In the genomic region with DNA sequence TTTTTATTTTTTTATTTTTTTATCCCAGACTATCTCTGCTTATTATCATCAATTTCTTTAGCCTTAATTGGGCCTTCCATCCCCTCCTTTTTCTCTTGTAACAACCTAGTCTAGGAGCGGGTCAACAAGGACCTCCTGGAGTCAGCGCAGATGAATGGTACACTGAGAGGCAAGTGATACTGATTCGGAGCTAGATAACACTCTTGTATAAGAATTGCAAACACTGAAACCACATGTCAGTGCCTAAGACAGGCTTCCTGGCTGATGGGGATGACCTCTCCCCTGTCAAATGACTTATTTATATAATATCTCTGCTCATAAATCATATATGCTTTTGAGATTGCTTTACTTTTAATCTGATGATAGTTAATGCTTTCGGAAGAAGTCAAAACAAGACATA, we compare ENCODE assay signal across 1 cellular context.
TF ChIP-seq lines count a peak whose summit lies in the region.

No MANE protein-coding gene starts in this region.

TF ChIP-seq in IMR-90, 13 proteins besides CTCF, POLR2A, EP300 and RAD21:
- no peak for TF ChIP-seq RFX5 (IDR thresholded peaks at IDR 0.05; ENCODE audit: low read depth, low read length)
- no peak for TF ChIP-seq RCOR1 (IDR thresholded peaks at IDR 0.05; ENCODE audit: insufficient replicate concordance, low read length)
- TF ChIP-seq, protein P1, sequence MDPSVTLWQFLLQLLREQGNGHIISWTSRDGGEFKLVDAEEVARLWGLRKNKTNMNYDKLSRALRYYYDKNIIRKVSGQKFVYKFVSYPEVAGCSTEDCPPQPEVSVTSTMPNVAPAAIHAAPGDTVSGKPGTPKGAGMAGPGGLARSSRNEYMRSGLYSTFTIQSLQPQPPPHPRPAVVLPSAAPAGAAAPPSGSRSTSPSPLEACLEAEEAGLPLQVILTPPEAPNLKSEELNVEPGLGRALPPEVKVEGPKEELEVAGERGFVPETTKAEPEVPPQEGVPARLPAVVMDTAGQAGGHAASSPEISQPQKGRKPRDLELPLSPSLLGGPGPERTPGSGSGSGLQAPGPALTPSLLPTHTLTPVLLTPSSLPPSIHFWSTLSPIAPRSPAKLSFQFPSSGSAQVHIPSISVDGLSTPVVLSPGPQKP (IDR thresholded peaks at IDR 0.05; ENCODE audit: borderline replicate concordance, low read depth, low read length) = no peak
- no peak for TF ChIP-seq MXI1 (IDR thresholded peaks at IDR 0.05; ENCODE audit: borderline replicate concordance, low read depth, low read length)
- no peak for TF ChIP-seq CHD1 (IDR thresholded peaks at IDR 0.05; ENCODE audit: low read depth, low read length)
- no peak for TF ChIP-seq FOS (IDR thresholded peaks at IDR 0.05; ENCODE audit: low read depth, low read length)
- no peak for TF ChIP-seq NFE2L2 (IDR thresholded peaks at IDR 0.05; ENCODE audit: low read depth, low read length)
- TF ChIP-seq CEBPB (IDR thresholded peaks at IDR 0.05; ENCODE audit: low read depth, low read length) = no peak
- TF ChIP-seq, protein P2, sequence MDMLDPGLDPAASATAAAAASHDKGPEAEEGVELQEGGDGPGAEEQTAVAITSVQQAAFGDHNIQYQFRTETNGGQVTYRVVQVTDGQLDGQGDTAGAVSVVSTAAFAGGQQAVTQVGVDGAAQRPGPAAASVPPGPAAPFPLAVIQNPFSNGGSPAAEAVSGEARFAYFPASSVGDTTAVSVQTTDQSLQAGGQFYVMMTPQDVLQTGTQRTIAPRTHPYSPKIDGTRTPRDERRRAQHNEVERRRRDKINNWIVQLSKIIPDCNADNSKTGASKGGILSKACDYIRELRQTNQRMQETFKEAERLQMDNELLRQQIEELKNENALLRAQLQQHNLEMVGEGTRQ (IDR thresholded peaks at IDR 0.05; ENCODE audit: low read depth, low read length) = no peak
- no peak for TF ChIP-seq BHLHE40 (IDR thresholded peaks at IDR 0.05; ENCODE audit: low read depth, low read length)
- no peak for TF ChIP-seq SMC3 (IDR thresholded peaks at IDR 0.05; ENCODE audit: low read depth, low read length)
- TF ChIP-seq MAFK (IDR thresholded peaks at IDR 0.05; ENCODE audit: low read depth, low read length) = no peak
- no peak for TF ChIP-seq MAZ (IDR thresholded peaks at IDR 0.05; ENCODE audit: borderline replicate concordance, low read depth, low read length)
